In genomic region chr10:97529685-97530465, GRCh38 we compare ENCODE assay signal across 1 cellular context.
TF ChIP-seq lines count a peak whose summit lies in the region.

No MANE protein-coding gene starts in this region.

TF ChIP-seq in IMR-90, 13 proteins besides CTCF, POLR2A, EP300 and RAD21:
- TF ChIP-seq CEBPB (IDR thresholded peaks at IDR 0.05; ENCODE audit: low read depth, low read length): no peak
- TF ChIP-seq SMC3 (IDR thresholded peaks at IDR 0.05; ENCODE audit: low read depth, low read length): no peak
- no peak for TF ChIP-seq BHLHE40 (IDR thresholded peaks at IDR 0.05; ENCODE audit: low read depth, low read length)
- no peak for TF ChIP-seq USF2 (IDR thresholded peaks at IDR 0.05; ENCODE audit: low read depth, low read length)
- TF ChIP-seq MAZ (IDR thresholded peaks at IDR 0.05; ENCODE audit: borderline replicate concordance, low read depth, low read length): no peak
- TF ChIP-seq MXI1 (IDR thresholded peaks at IDR 0.05; ENCODE audit: borderline replicate concordance, low read depth, low read length): no peak
- TF ChIP-seq RFX5 (IDR thresholded peaks at IDR 0.05; ENCODE audit: low read depth, low read length): no peak
- no peak for TF ChIP-seq FOS (IDR thresholded peaks at IDR 0.05; ENCODE audit: low read depth, low read length)
- TF ChIP-seq NFE2L2 (IDR thresholded peaks at IDR 0.05; ENCODE audit: low read depth, low read length): no peak
- TF ChIP-seq RCOR1 (IDR thresholded peaks at IDR 0.05; ENCODE audit: insufficient replicate concordance, low read length): no peak
- TF ChIP-seq MAFK (IDR thresholded peaks at IDR 0.05; ENCODE audit: low read depth, low read length): no peak
- TF ChIP-seq ELK1 (IDR thresholded peaks at IDR 0.05; ENCODE audit: borderline replicate concordance, low read depth, low read length): no peak
